Comparison of ENCODE assay signal across 8 cellular contexts in genomic region chr10:46570643-46571042, GRCh38. TPM values are rescaled to one million over a fixed set of nuclear protein-coding genes. Genes with fewer than 3 reads are reported as not detected.
"Had no signal": no experiment of that assay in that cellular context is flagged by ENCODE, and none has a peak within 500 bp of the region (broad histone marks: within the 10 kb centered on the region; RNA-seq: fewer than 3 reads in every experiment).

No MANE protein-coding gene starts in this region.

RNA-seq across cellular contexts. Expression of gene SYT15, which starts 8.3 kb away (rescaled TPM):
- total RNA-seq: PC-3, SJCRH30, SK-MEL-5 had no signal

RNA-seq across cellular contexts. Expression of gene GPRIN2, which starts 14.2 kb away (rescaled TPM):
- total RNA-seq: OCI-LY7, Right ventricle myocardium inferior, Right ventricle myocardium superior, RPMI7951, SJCRH30, SK-MEL-5, T-cell had no signal
